Comparison of ENCODE assay signal across 15 cellular contexts in genomic region chr3:123085293-123085949, GRCh38. TPM values are rescaled to one million over a fixed set of nuclear protein-coding genes. Genes with fewer than 3 reads are reported as not detected.
DNase-seq lines count a peak whose midpoint lies in the region; ATAC-seq, FAIRE-seq and TF ChIP-seq lines count a peak whose summit lies in the region.
"Had no signal": no experiment of that assay in that cellular context is flagged by ENCODE, and none has a peak within 500 bp of the region (broad histone marks: within the 10 kb centered on the region; RNA-seq: fewer than 3 reads in every experiment).

No MANE protein-coding gene starts in this region.

- H3K27me3 Mint-ChIP-seq in T-helper 17 cell: no peaks in the 10 kb centered on the region

- H3K4me3 Mint-ChIP-seq in T-helper 17 cell: no peak overlapping the region
- H3K4me3 Mint-ChIP-seq in stimulated activated effector memory CD8-positive, alpha-beta T cell treated with anti-CD3 and anti-CD28 coated beads, Interleukin-12 subunit alpha, Interleukin-12 subunit beta, amount 100 ng/mL, for 72 hours: no peak overlapping the region
- H3K4me3 Mint-ChIP-seq: activated T-cell treated with anti-CD3 and anti-CD28 coated beads, Interleukin-2, amount 50 U/mL, for 72 hours had no signal

- no peaks in the 10 kb centered on the region for H3K9me3 Mint-ChIP-seq in stimulated activated effector memory CD8-positive, alpha-beta T cell treated with anti-CD3 and anti-CD28 coated beads, Interleukin-12 subunit alpha, Interleukin-12 subunit beta, amount 100 ng/mL, for 72 hours
- H3K9me3 Mint-ChIP-seq: activated T-cell treated with anti-CD3 and anti-CD28 coated beads, Interleukin-2, amount 50 U/mL, for 72 hours had no signal

- FAIRE-seq in GM12892 (lab: Jason Lieb, UNC): no peak
- FAIRE-seq: A549 had no signal

- DNase-seq in NCI-H2107 treated with DMSO at 0.1 percent for 48 hours (lab: John Stamatoyannopoulos, UW; ENCODE audit: unreplicated experiment) (peak; percentile 30), NCI-H2107 (lab: John Stamatoyannopoulos, UW) (no peak), T-helper 17 cell (no peak), islet precursor cell (peak; percentile 52), GM12892 (ENCODE audit: insufficient read length) (no peak), SKM-1 (lab: John Stamatoyannopoulos, UW; ENCODE audit: unreplicated experiment) (no peak), NCI-H1694 treated with DMSO at 0.1 percent for 48 hours (lab: John Stamatoyannopoulos, UW) (no peak)
- no peak for DNase-seq in stimulated activated effector memory CD8-positive, alpha-beta T cell treated with anti-CD3 and anti-CD28 coated beads, Interleukin-12 subunit alpha, Interleukin-12 subunit beta, amount 100 ng/mL, for 72 hours (ENCODE audit: low spot score in 2 of 2)
- DNase-seq: activated T-cell treated with anti-CD3 and anti-CD28 coated beads, Interleukin-2, amount 50 U/mL, for 72 hours; cortex of kidney; hypothalamus; NCI-H748 treated with DMSO at 0.1 percent for 48 hours; stimulated activated CD4-positive, alpha-beta T cell treated with anti-CD3 and anti-CD28 coated beads, Interleukin-2, amount 100 ng/mL, for 24 hours; T-helper 2 cell had no signal

- H3K27ac Mint-ChIP-seq in T-helper 17 cell: peak overlapping the region; percentile 67
- H3K27ac Mint-ChIP-seq in stimulated activated effector memory CD8-positive, alpha-beta T cell treated with anti-CD3 and anti-CD28 coated beads, Interleukin-12 subunit alpha, Interleukin-12 subunit beta, amount 100 ng/mL, for 72 hours: peak overlapping the region; percentile 67
- H3K27ac Mint-ChIP-seq: activated T-cell treated with anti-CD3 and anti-CD28 coated beads, Interleukin-2, amount 50 U/mL, for 72 hours had no signal

- no peaks in the 10 kb centered on the region for H3K9me3 ChIP-seq in T-helper 17 cell (ENCODE audit: control insufficient read depth, low read length, poor library complexity, severe bottlenecking)
- H3K9me3 ChIP-seq: A549 had no signal

- peaks cover 3% of the 10 kb centered on the region for H3K36me3 Mint-ChIP-seq in T-helper 17 cell (ENCODE audit: low read depth)
- no peaks in the 10 kb centered on the region for H3K36me3 Mint-ChIP-seq in stimulated activated effector memory CD8-positive, alpha-beta T cell treated with anti-CD3 and anti-CD28 coated beads, Interleukin-12 subunit alpha, Interleukin-12 subunit beta, amount 100 ng/mL, for 72 hours

- no peak for TF ChIP-seq POLR2A in GM12892 (IDR thresholded peaks at IDR 0.05; ENCODE audit: low read depth, low read length)

- no peak for ATAC-seq in T-helper 17 cell
- no peak for ATAC-seq in stimulated activated effector memory CD8-positive, alpha-beta T cell treated with anti-CD3 and anti-CD28 coated beads, Interleukin-12 subunit alpha, Interleukin-12 subunit beta, amount 100 ng/mL, for 72 hours
- ATAC-seq: activated T-cell treated with anti-CD3 and anti-CD28 coated beads, Interleukin-2, amount 50 U/mL, for 72 hours had no signal

- H3K4me1 Mint-ChIP-seq in T-helper 17 cell: peaks cover 35% of the 10 kb centered on the region
- peaks cover 43% of the 10 kb centered on the region for H3K4me1 Mint-ChIP-seq in stimulated activated effector memory CD8-positive, alpha-beta T cell treated with anti-CD3 and anti-CD28 coated beads, Interleukin-12 subunit alpha, Interleukin-12 subunit beta, amount 100 ng/mL, for 72 hours

RNA-seq across cellular contexts. Expression of gene PDIA5, which starts 18.6 kb away (rescaled TPM):
- 1 to 10 TPM; 4.6 to 6.2 TPM for total RNA-seq in T-helper 17 cell
- 18.2 TPM for polyA plus RNA-seq in GM12892 (2012; ENCODE audit: missing spikeins)

RNA-seq across cellular contexts. Expression of gene SEMA5B, which starts 57.9 kb away (rescaled TPM):
- total RNA-seq in T-helper 17 cell: not detected
- not detected for polyA plus RNA-seq in GM12892 (2012; ENCODE audit: missing spikeins)
- total RNA-seq: activated T-cell treated with anti-CD3 and anti-CD28 coated beads, Interleukin-2, amount 50 U/mL, for 72 hours had no signal

Comparison
In these comparisons a context has a peak if more than half of its experiments do, and no peak if none do; other contexts are left out.
1. DNase-seq: peak in NCI-H2107 treated with DMSO at 0.1 percent for 48 hours (single experiment) and islet precursor cell (single experiment); none in NCI-H2107 (single experiment), T-helper 17 cell (0 of 3), stimulated activated effector memory CD8-positive, alpha-beta T cell treated with anti-CD3 and anti-CD28 coated beads, Interleukin-12 subunit alpha, Interleukin-12 subunit beta, amount 100 ng/mL, for 72 hours (0 of 2), GM12892 (single experiment), SKM-1 (single experiment) and NCI-H1694 treated with DMSO at 0.1 percent for 48 hours (single experiment).